22 cellular contexts compared by ENCODE assay signal in genomic region chr4:101411926-101412325, GRCh38.
"Had no signal": no experiment of that assay in that cellular context is flagged by ENCODE, and none has a peak within 500 bp of the region (broad histone marks: within the 10 kb centered on the region; RNA-seq: fewer than 3 reads in every experiment).

No MANE protein-coding gene starts in this region.

- H3K27ac Mint-ChIP-seq: memory B cell, mesothelial cell of epicardium, natural killer cell, type B pancreatic cell had no signal

- H3K27me3 ChIP-seq: foreskin keratinocyte, hepatocyte, spleen, stomach had no signal

- ATAC-seq: foreskin keratinocyte, left cardiac atrium, lower lobe of right lung, natural killer cell, sciatic nerve had no signal

- H3K36me3 Mint-ChIP-seq: mesothelial cell of epicardium, natural killer cell, type B pancreatic cell had no signal

- DNase-seq: dermis blood vessel endothelial cell; erythroblast; foreskin keratinocyte; head of caudate nucleus; kidney; left cardiac atrium; left ventricle myocardium inferior; lower lobe of right lung; natural killer cell; spleen; stimulated activated CD4-positive, alpha-beta T cell treated with anti-CD3 and anti-CD28 coated beads, Interleukin-15, amount 100 ng/mL, for 24 hours; stimulated activated CD4-positive, alpha-beta T cell treated with anti-CD3 and anti-CD28 coated beads, Interleukin-1b, Interleukin-23, amount 100 ng/mL, for 48 hours; stimulated activated CD4-positive, alpha-beta T cell treated with anti-CD3 and anti-CD28 coated beads, Interleukin-4, amount 100 ng/mL, for 4 hours; stimulated activated naive CD4-positive, alpha-beta T cell; stomach; substantia nigra had no signal

- H3K4me3 Mint-ChIP-seq: memory B cell, mesothelial cell of epicardium, natural killer cell, neural crest cell, type B pancreatic cell had no signal

- H3K4me3 ChIP-seq: hepatocyte, left ventricle myocardium inferior, lower lobe of right lung, spleen, stomach had no signal

- H3K4me1 ChIP-seq: foreskin keratinocyte, left ventricle myocardium inferior, lower lobe of right lung, stomach had no signal

- H3K9me3 Mint-ChIP-seq: natural killer cell, type B pancreatic cell had no signal

- H3K27me3 Mint-ChIP-seq: memory B cell, type B pancreatic cell had no signal

- H3K27ac ChIP-seq: foreskin keratinocyte, hepatocyte, left ventricle myocardium inferior, lower lobe of right lung, spleen, stomach had no signal

- H3K36me3 ChIP-seq: left ventricle myocardium inferior, lower lobe of right lung, spleen, stomach had no signal

- H3K4me1 Mint-ChIP-seq: mesothelial cell of epicardium, neural crest cell had no signal

- H3K9me3 ChIP-seq: lower lobe of right lung, stomach had no signal
